In the genomic region with DNA sequence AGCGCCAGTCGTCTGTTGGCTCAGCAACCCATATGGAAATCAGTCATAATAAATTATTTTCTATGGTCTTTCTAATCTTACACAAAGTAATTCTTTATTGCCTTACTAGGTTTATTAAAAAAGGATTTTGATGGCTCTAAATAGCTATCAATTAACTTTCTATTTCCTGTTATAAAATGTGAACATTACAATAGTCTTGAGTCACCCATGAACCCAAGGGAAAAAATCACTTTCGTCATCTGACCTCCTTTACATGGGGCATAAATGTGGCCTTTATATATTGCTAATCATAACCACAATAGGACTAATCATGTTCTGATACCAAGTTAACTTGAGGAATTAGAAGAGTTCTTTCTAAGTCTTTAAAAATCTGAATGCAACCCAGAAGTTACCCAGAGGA, we compare ENCODE assay signal across 28 cellular contexts.
"Had no signal": no experiment of that assay in that cellular context is flagged by ENCODE, and none has a peak within 500 bp of the region (broad histone marks: within the 10 kb centered on the region; RNA-seq: fewer than 3 reads in every experiment).

No MANE protein-coding gene starts in this region.

- H3K27me3 ChIP-seq: left lung, neural progenitor cell, neutrophil, ovary, spleen, tibial nerve, uterus had no signal

- H2AFZ ChIP-seq: neural progenitor cell had no signal

- H3K4me2 ChIP-seq: neural progenitor cell had no signal

- H3K9me3 ChIP-seq: left lung, lower lobe of right lung, neutrophil, ovary, tibial nerve, uterus had no signal

- H3K36me3 ChIP-seq: left lung, lower lobe of right lung, neural progenitor cell, neutrophil, ovary, spleen, tibial nerve, uterus had no signal

- ATAC-seq: left colon; left lung; lower lobe of right lung; natural killer cell; right cardiac atrium; sciatic nerve; stimulated activated memory B cell treated with anti-CD40 and anti-IgM and Interleukin-4, amounts not matched to agents 10 μg/mL and 1 μg/mL and 100 μg/mL, for 72 hours; stimulated activated naive CD8-positive, alpha-beta T cell treated with anti-CD3 and anti-CD28 coated beads, Interleukin-15, amount 100 ng/mL, for 72 hours had no signal

- DNase-seq: hippocampal formation; kidney; left colon; left lung; lower lobe of right lung; mammary epithelial cell; mesenchymal stem cell; naive B cell; natural killer cell; nephron progenitor cell; ovary; retina; right cardiac atrium; spleen; stimulated activated CD4-positive, alpha-beta T cell treated with anti-CD3 and anti-CD28 coated beads, Interleukin-2, amount 100 ng/mL, for 48 hours; stimulated activated CD4-positive, alpha-beta T cell treated with anti-CD3 and anti-CD28 coated beads, Interleukin-4, amount 100 ng/mL, for 4 hours; stimulated activated CD8-positive, alpha-beta memory T cell treated with anti-CD3 and anti-CD28 coated beads, Interleukin-4, amount 100 ng/mL, for 48 hours; stimulated activated naive CD4-positive, alpha-beta T cell treated with Interleukin-2 at 50 U/mL for 16 hours; stimulated activated naive CD8-positive, alpha-beta T cell treated with anti-CD3 and anti-CD28 coated beads, Interleukin-15, amount 100 ng/mL, for 72 hours; substantia nigra; uterus had no signal

- H3K9ac ChIP-seq: neural progenitor cell had no signal

- H3K4me1 ChIP-seq: left lung, lower lobe of right lung, neural progenitor cell, spleen, tibial nerve, uterus had no signal

- H3K27ac ChIP-seq: left lung, lower lobe of right lung, neural progenitor cell, neutrophil, ovary, skin epidermis, spleen, tibial nerve, uterus had no signal

- FAIRE-seq: islet of Langerhans, kidney had no signal

- H3K4me3 ChIP-seq: left lung, lower lobe of right lung, neural progenitor cell, ovary, skin epidermis, spleen, tibial nerve, uterus had no signal
